9 cellular contexts compared by ENCODE assay signal in the genomic region with DNA sequence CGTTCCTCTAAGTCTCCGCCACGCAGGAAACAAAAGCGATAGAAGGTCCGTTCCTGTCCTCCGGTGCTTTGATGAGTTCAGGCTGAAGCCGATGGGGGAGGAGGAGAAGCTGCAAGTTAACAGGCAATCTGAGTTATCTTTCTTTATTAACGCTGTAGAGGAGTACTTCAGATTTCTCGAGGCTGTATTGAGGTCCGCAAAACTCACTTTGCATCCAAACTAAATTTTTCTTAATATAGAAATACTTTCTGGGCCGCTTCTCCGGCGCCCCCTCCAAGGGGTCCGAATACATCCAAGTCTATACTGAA. TPM values are rescaled to one million over a fixed set of nuclear protein-coding genes. Genes with fewer than 3 reads are reported as not detected.
A peak's percentile ranks its signal among the peaks of the same experiment; 100 is the strongest.
DNase-seq lines count a peak whose midpoint lies in the region; ATAC-seq and TF ChIP-seq lines count a peak whose summit lies in the region.
"Had no signal": no experiment of that assay in that cellular context is flagged by ENCODE, and none has a peak within 500 bp of the region (broad histone marks: within the 10 kb centered on the region; RNA-seq: fewer than 3 reads in every experiment).

No MANE protein-coding gene starts in this region.

- H3K27ac ChIP-seq in right atrium auricular region (no peak overlapping the region), dorsolateral prefrontal cortex (peak overlapping the region in 22 of 59 donors; percentile 8 to 91 (median 81))
- H3K27ac ChIP-seq in naive thymus-derived CD4-positive, alpha-beta T cell (ENCODE audit: low read depth, low read length), result no peak overlapping the region

- peaks cover 19 to 50% (median 32%) of the 10 kb centered on the region in 5 donors for H3K27me3 Mint-ChIP-seq in naive thymus-derived CD4-positive, alpha-beta T cell

- DNase-seq in right atrium auricular region (ENCODE audit: low spot score) (no peak), Right ventricle myocardium superior (no peak), dorsolateral prefrontal cortex (peak in 2 of 10 donors; percentile 21 to 32), NCI-H128 (lab: John Stamatoyannopoulos, UW; ENCODE audit: unreplicated experiment) (no peak)
- peak in 1 of 9 donors; percentile 5 for DNase-seq in naive thymus-derived CD4-positive, alpha-beta T cell

- no peaks in the 10 kb centered on the region for H3K36me3 ChIP-seq in right atrium auricular region
- H3K36me3 ChIP-seq in naive thymus-derived CD4-positive, alpha-beta T cell (ENCODE audit: control insufficient read depth in 2 of 3, insufficient read depth in 3 of 3, low read length in 3 of 3), result no peaks in the 10 kb centered on the region

- H3K4me3 Mint-ChIP-seq in naive thymus-derived CD4-positive, alpha-beta T cell, result peak overlapping the region; percentile 60 to 84 (median 74)

- intact Hi-C loops in Right ventricle myocardium superior (cut with DNase I), result no loop called here
- intact Hi-C loops in dorsolateral prefrontal cortex (cut with DNase I), result no loop called here
- intact Hi-C loops in naive thymus-derived CD4-positive, alpha-beta T cell (cut with micrococcal nuclease), result loop anchor here in 1 of 2 donors (1.0 kb wide), 1 partner anchor 51 kb away; a partner anchor contains a TSS

- POLR2A ChIA-PET in naive thymus-derived CD4-positive, alpha-beta T cell (lab: Charles Lee), result no interaction called here

- no peaks in the 10 kb centered on the region for H3K9me3 Mint-ChIP-seq in naive thymus-derived CD4-positive, alpha-beta T cell

- CTCF ChIA-PET in naive thymus-derived CD4-positive, alpha-beta T cell (lab: Charles Lee), result no interaction called here

- peaks cover 5 to 13% (median 10%) of the 10 kb centered on the region in 7 donors for H3K4me1 Mint-ChIP-seq in naive thymus-derived CD4-positive, alpha-beta T cell

- no peak for ATAC-seq in Right ventricle myocardium superior (ENCODE audit: poor library complexity)
- ATAC-seq in naive thymus-derived CD4-positive, alpha-beta T cell, result no peak
- ATAC-seq in GM21723 (IDR thresholded peaks at IDR 0.05; ENCODE audit: unreplicated experiment), result no peak
- no peak for ATAC-seq in HG03097 (IDR thresholded peaks at IDR 0.05; ENCODE audit: low FRiP score, unreplicated experiment)
- no peak for ATAC-seq in HG02763 (IDR thresholded peaks at IDR 0.05; ENCODE audit: unreplicated experiment)

- H3K36me3 Mint-ChIP-seq in naive thymus-derived CD4-positive, alpha-beta T cell, result no peaks in the 10 kb centered on the region

- H3K4me3 ChIP-seq in right atrium auricular region (peak overlapping the region; percentile 39 to 52), dorsolateral prefrontal cortex (peak overlapping the region in 58 of 59 donors; percentile 22 to 74 (median 60))
- H3K4me3 ChIP-seq in naive thymus-derived CD4-positive, alpha-beta T cell (ENCODE audit: low read length), result peak overlapping the region; percentile 49

- TF ChIP-seq CTCF in right atrium auricular region (IDR thresholded peaks at IDR 0.05) (no peak), dorsolateral prefrontal cortex (IDR thresholded peaks at IDR 0.05 in 54 of 56, conservative IDR thresholded peaks at IDR 0.05 in 2 of 56; ENCODE audit: low read depth in 1 of 56, partially characterized antibody in 56 of 56) (no peak)

- H3K27me3 ChIP-seq in right atrium auricular region (peaks cover 0 to 3% of the 10 kb centered on the region in 2 donors), dorsolateral prefrontal cortex (peaks cover 0 to 43% (median 16%) of the 10 kb centered on the region in 45 donors)
- H3K27me3 ChIP-seq in naive thymus-derived CD4-positive, alpha-beta T cell (ENCODE audit: control insufficient read depth in 2 of 2, insufficient read depth in 2 of 2, low read length in 2 of 2), result peaks cover 8 to 12% of the 10 kb centered on the region in 2 donors

- no peak overlapping the region for H3K27ac Mint-ChIP-seq in naive thymus-derived CD4-positive, alpha-beta T cell

- no peaks in the 10 kb centered on the region for H3K9me3 ChIP-seq in right atrium auricular region
- H3K9me3 ChIP-seq in naive thymus-derived CD4-positive, alpha-beta T cell (ENCODE audit: control insufficient read depth in 2 of 3, low read length in 3 of 3), result no peaks in the 10 kb centered on the region

- peaks cover 0 to 19% of the 10 kb centered on the region in 2 donors for H3K4me1 ChIP-seq in right atrium auricular region
- H3K4me1 ChIP-seq in naive thymus-derived CD4-positive, alpha-beta T cell (ENCODE audit: control insufficient read depth in 2 of 2, insufficient read depth in 2 of 2, low read length in 2 of 2), result peaks cover 0 to 4% of the 10 kb centered on the region in 2 donors

RNA-seq across cellular contexts. Expression of a gene that starts 0.4 kb away (rescaled TPM):
- total RNA-seq in right atrium auricular region (not detected), Right ventricle myocardium superior (not detected), dorsolateral prefrontal cortex (10 to 100 TPM in 66 of 120 experiments, 1 to 10 TPM in 54; 3.1 to 18.0 (median 10.3) TPM)
- total RNA-seq in naive thymus-derived CD4-positive, alpha-beta T cell, result not detected
- under 1 TPM in 1 of 2 donors, not detected in 1; 0.05 TPM for polyA plus RNA-seq in naive thymus-derived CD4-positive, alpha-beta T cell
- total RNA-seq: Daoy had no signal

RNA-seq across cellular contexts. Expression of a gene that starts 51.2 kb away (rescaled TPM):
- total RNA-seq in right atrium auricular region, result 10 to 100 TPM; 34.9 to 59.0 TPM
- 25.4 TPM for total RNA-seq in Right ventricle myocardium superior
- total RNA-seq in dorsolateral prefrontal cortex, result 100 to 1,000 TPM; 109 to 284 (median 200) TPM
- total RNA-seq in naive thymus-derived CD4-positive, alpha-beta T cell, result 10 to 100 TPM; 12.2 to 29.3 (median 20.3) TPM
- 10 to 100 TPM in 1 of 2 donors, 1 to 10 TPM in 1; 9.2 to 16.3 TPM for polyA plus RNA-seq in naive thymus-derived CD4-positive, alpha-beta T cell
